In the genomic region with DNA sequence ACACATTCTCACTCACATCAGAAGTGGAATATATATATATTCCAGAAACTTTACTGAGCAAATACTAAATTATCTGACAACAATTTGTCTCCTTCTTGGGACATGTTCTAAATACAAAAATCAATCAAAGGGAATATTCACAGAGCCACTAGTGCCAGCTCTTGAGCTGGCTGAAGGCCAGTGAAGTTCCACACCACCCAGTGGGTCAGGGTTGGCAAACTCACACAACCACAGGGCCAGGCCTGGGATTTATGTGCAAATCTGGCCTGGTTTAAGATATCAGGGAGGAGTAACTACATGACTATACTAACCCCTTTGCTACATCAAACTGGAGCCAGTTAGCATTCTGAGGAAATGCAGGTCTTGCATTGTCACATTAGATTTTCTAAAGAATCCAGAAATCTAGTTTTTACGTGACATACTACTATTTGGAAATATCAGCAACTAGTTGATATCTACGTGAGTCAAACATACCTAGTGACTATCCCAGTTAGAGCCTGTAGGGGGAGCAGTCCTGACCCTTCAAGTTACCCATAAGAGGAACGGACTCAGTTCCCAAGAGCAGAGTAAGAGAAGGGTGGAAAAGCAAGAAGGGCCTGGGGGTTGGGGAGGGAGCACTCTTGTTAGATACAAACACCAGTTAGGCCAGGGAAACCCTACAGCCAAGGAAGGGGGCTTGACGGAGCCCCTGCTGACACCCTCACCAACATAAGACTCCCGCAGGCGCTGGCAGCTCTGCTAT, we compare ENCODE assay signal across 9 cellular contexts.
A peak's percentile ranks its signal among the peaks of the same experiment; 100 is the strongest.
DNase-seq lines count a peak whose midpoint lies in the region; ATAC-seq and FAIRE-seq lines count a peak whose summit lies in the region.
"Had no signal": no experiment of that assay in that cellular context is flagged by ENCODE, and none has a peak within 500 bp of the region (broad histone marks: within the 10 kb centered on the region; RNA-seq: fewer than 3 reads in every experiment).

No MANE protein-coding gene starts in this region.

- H3K4me1 Mint-ChIP-seq in activated CD4-positive, alpha-beta T cell treated with anti-CD3 and anti-CD28 coated beads for 36 hours = peaks cover 12% of the 10 kb centered on the region

- H3K9me3 Mint-ChIP-seq in activated CD4-positive, alpha-beta T cell treated with anti-CD3 and anti-CD28 coated beads for 36 hours (ENCODE audit: low read depth) = no peaks in the 10 kb centered on the region

- H3K4me3 Mint-ChIP-seq in activated CD4-positive, alpha-beta T cell treated with anti-CD3 and anti-CD28 coated beads for 36 hours = no peak overlapping the region

- H3K27ac Mint-ChIP-seq in activated CD4-positive, alpha-beta T cell treated with anti-CD3 and anti-CD28 coated beads for 36 hours = no peak overlapping the region

- no peaks in the 10 kb centered on the region for H3K4me1 ChIP-seq in ES-I3 (ENCODE audit: insufficient read depth, low read length)

- POLR2A ChIA-PET in activated CD4-positive, alpha-beta T cell treated with anti-CD3 and anti-CD28 coated beads for 36 hours (lab: Charles Lee) = no interaction called here

- H3K9ac ChIP-seq in ES-I3 (ENCODE audit: low read depth, low read length) = peak overlapping the region; percentile 36; the same call in 1 of the 2 replicates

- FAIRE-seq in HTR-8/SVneo (lab: Jason Lieb, UNC) = no peak
- FAIRE-seq: TTC549 had no signal

- intact Hi-C loops in activated CD4-positive, alpha-beta T cell treated with anti-CD3 and anti-CD28 coated beads for 36 hours (cut with DNase I, micrococcal nuclease) = loop anchor here in 1 of 2 experiments (2.0 kb wide), 1 partner anchor 76 kb away; no protein-coding TSS in a partner anchor

- ATAC-seq in activated CD4-positive, alpha-beta T cell treated with anti-CD3 and anti-CD28 coated beads for 36 hours = no peak

- no peaks in the 10 kb centered on the region for H3K9me3 ChIP-seq in ES-I3 (ENCODE audit: control insufficient read depth, insufficient read depth, low read length)

- H3K36me3 ChIP-seq in ES-I3 (ENCODE audit: insufficient read depth, low read length) = no peaks in the 10 kb centered on the region

- DNase-seq in HTR-8/SVneo (ENCODE audit: insufficient read length, low spot score) = peak; percentile 8
- peak; percentile 28 for DNase-seq in amniotic epithelial cell (ENCODE audit: low read depth)
- DNase-seq in midbrain (lab: John Stamatoyannopoulos, UW) = peak; percentile 14
- no peak for DNase-seq in amniotic stem cell (lab: John Stamatoyannopoulos, UW)
- no peak for DNase-seq in KG1 (lab: John Stamatoyannopoulos, UW)
- no peak for DNase-seq in activated CD4-positive, alpha-beta T cell treated with anti-CD3 and anti-CD28 coated beads for 36 hours
- DNase-seq in T1000 (lab: John Stamatoyannopoulos, UW) = no peak

- no peaks in the 10 kb centered on the region for H3K36me3 Mint-ChIP-seq in activated CD4-positive, alpha-beta T cell treated with anti-CD3 and anti-CD28 coated beads for 36 hours (ENCODE audit: low read depth)

- CTCF ChIA-PET in activated CD4-positive, alpha-beta T cell treated with anti-CD3 and anti-CD28 coated beads for 36 hours (lab: Charles Lee) = interaction anchor here (0.5 to 2.3 kb wide), 4 partner anchors 10 to 35 kb away, joined by 3 to 6 read pairs (median 3); no protein-coding TSS in a partner anchor

- H3K27me3 Mint-ChIP-seq in activated CD4-positive, alpha-beta T cell treated with anti-CD3 and anti-CD28 coated beads for 36 hours = no peaks in the 10 kb centered on the region

Comparison
In these comparisons a context has a peak if more than half of its experiments do, and no peak if none do; other contexts are left out.
1. DNase-seq: peak in HTR-8/SVneo (single experiment), amniotic epithelial cell (single experiment) and midbrain (single experiment); none in amniotic stem cell (single experiment), KG1 (single experiment), activated CD4-positive, alpha-beta T cell treated with anti-CD3 and anti-CD28 coated beads for 36 hours (single experiment) and T1000 (single experiment).